In the genomic region with DNA sequence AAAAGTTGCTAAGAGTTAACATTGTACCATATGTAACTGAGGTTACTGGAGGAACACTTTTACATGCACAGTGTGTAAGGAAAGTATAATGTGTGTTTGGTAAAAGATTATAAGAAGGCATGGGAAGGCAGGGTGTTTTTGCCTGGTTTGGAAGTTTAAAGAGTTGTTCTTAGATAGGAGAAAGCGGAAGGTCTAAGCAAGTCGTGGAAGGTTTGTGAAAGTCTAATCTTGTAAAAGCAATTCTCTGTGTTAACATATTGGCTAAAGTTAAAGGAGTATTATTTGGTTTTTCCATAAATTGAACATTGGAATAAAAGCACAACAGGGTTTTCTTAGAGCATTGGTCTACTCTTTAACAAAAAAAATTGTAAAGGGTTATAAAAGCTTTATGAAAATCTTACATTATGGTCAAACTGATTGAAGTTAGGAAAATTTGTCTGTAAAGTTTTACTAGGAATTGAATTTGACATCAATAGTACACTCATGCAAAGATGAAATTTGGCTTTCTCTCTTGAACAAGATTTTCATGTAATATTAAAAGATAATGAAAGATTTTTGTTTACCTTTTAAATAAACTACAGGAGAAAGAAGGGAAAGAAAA, we compare ENCODE assay signal across 1 cellular context.
TF ChIP-seq lines count a peak whose summit lies in the region.

No MANE protein-coding gene starts in this region.

TF ChIP-seq in HepG2, 621 proteins besides CTCF, POLR2A, EP300 and RAD21:
- TF ChIP-seq AHR (CRISPR knock-in tag; IDR thresholded peaks at IDR 0.05) (no peak), ZFP36 (IDR thresholded peaks at IDR 0.05; ENCODE audit: borderline replicate concordance, low read depth, low read length, partially characterized antibody) (peak; percentile 66), ONECUT2 (CRISPR knock-in tag; IDR thresholded peaks at IDR 0.05) (no peak), GATAD2A (CRISPR knock-in tag; IDR thresholded peaks at IDR 0.05) (no peak), ZNF724P (CRISPR knock-in tag; IDR thresholded peaks at IDR 0.05; ENCODE audit: borderline replicate concordance) (peak; percentile 98), ZFY (CRISPR knock-in tag; IDR thresholded peaks at IDR 0.05) (no peak), ZBTB38 (CRISPR knock-in tag; IDR thresholded peaks at IDR 0.05) (no peak), HDAC2 (CRISPR knock-in tag; IDR thresholded peaks at IDR 0.05) (no peak), HOXA7 (CRISPR knock-in tag; IDR thresholded peaks at IDR 0.05) (no peak)
- TF ChIP-seq, protein P1, sequence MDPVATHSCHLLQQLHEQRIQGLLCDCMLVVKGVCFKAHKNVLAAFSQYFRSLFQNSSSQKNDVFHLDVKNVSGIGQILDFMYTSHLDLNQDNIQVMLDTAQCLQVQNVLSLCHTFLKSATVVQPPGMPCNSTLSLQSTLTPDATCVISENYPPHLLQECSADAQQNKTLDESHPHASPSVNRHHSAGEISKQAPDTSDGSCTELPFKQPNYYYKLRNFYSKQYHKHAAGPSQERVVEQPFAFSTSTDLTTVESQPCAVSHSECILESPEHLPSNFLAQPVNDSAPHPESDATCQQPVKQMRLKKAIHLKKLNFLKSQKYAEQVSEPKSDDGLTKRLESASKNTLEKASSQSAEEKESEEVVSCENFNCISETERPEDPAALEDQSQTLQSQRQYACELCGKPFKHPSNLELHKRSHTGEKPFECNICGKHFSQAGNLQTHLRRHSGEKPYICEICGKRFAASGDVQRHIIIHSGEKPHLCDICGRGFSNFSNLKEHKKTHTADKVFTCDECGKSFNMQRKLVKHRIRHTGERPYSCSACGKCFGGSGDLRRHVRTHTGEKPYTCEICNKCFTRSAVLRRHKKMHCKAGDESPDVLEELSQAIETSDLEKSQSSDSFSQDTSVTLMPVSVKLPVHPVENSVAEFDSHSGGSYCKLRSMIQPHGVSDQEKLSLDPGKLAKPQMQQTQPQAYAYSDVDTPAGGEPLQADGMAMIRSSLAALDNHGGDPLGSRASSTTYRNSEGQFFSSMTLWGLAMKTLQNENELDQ (CRISPR knock-in tag; IDR thresholded peaks at IDR 0.05; ENCODE audit: borderline replicate concordance) = no peak
- TF ChIP-seq, protein P2, sequence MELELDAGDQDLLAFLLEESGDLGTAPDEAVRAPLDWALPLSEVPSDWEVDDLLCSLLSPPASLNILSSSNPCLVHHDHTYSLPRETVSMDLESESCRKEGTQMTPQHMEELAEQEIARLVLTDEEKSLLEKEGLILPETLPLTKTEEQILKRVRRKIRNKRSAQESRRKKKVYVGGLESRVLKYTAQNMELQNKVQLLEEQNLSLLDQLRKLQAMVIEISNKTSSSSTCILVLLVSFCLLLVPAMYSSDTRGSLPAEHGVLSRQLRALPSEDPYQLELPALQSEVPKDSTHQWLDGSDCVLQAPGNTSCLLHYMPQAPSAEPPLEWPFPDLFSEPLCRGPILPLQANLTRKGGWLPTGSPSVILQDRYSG (CRISPR knock-in tag; IDR thresholded peaks at IDR 0.05) = no peak
